In genomic region chr17:1764705-1765104, GRCh38 we compare ENCODE assay signal across 1 cellular context.
TF ChIP-seq lines count a peak whose summit lies in the region.

No MANE protein-coding gene starts in this region.

TF ChIP-seq in K562, 482 proteins besides CTCF, POLR2A, EP300 and RAD21:
- peak; percentile 64 for TF ChIP-seq ZNF121 (CRISPR knock-in tag; conservative IDR thresholded peaks at IDR 0.05)
- peak; percentile 25; the same call in 1 of the 2 replicates for TF ChIP-seq BCOR (IDR thresholded peaks at IDR 0.05)
